In the genomic region with DNA sequence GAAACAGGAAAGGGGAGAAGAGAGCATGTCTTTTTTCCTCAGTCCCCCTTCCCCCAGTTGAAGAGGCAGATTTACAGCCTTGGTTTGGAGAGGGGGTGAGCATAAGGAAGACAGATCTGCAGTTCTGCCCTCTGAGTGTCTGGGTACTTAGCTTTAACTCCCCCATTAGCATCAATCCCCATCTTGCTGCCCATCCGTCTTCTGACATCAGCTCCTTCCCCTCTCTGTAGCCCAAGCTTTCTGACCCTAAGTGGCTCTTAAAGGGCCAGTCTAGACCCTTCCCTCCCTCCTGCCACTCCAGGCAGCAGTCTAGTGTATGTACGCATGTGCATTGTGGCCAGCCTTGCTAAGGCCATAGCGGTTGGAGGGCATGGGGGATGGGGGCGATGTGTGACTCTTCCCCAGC, we compare ENCODE assay signal across 15 cellular contexts. TPM values are rescaled to one million over a fixed set of nuclear protein-coding genes. Genes with fewer than 3 reads are reported as not detected.
DNase-seq lines count a peak whose midpoint lies in the region; TF ChIP-seq lines count a peak whose summit lies in the region.
"Had no signal": no experiment of that assay in that cellular context is flagged by ENCODE, and none has a peak within 500 bp of the region (broad histone marks: within the 10 kb centered on the region; RNA-seq: fewer than 3 reads in every experiment).

No MANE protein-coding gene starts in this region.

- H3K4me3 ChIP-seq in BLaER1 treated with 17β-estradiol and CSF1 and Interleukin-3, amounts not matched to agents 10 nM and 100 nM, result peak overlapping the region in 1 of 10 experiments; percentile 99; a peak in 1 of 20 replicates
- H3K4me3 ChIP-seq in HUES6 (ENCODE audit: low read depth, low read length), result peak overlapping the region; percentile 83
- H3K4me3 ChIP-seq: pancreas had no signal

- H3K9me3 ChIP-seq in BLaER1 treated with 17β-estradiol and CSF1 and Interleukin-3, amounts not matched to agents 10 nM and 100 nM (replicated peaks in 1 of 11), result no peaks in the 10 kb centered on the region
- no peaks in the 10 kb centered on the region for H3K9me3 ChIP-seq in HUES6 (ENCODE audit: control insufficient read depth, insufficient read depth, low read depth, low read length)
- H3K9me3 ChIP-seq: pancreas had no signal

- H3K27ac ChIP-seq in BLaER1 treated with 17β-estradiol and CSF1 and Interleukin-3, amounts not matched to agents 10 nM and 100 nM, result peak overlapping the region in 4 of 11 experiments; percentile 91 to 96 (median 93); a peak in 5 of 22 replicates
- peak overlapping the region; percentile 45; the same call in 1 of the 2 replicates for H3K27ac ChIP-seq in HUES6 (ENCODE audit: low read depth, low read length)

- peaks cover 0 to 59% (median 5%) of the 10 kb centered on the region in 11 experiments; a peak in 13 of 22 replicates for H4K20me1 ChIP-seq in BLaER1 treated with 17β-estradiol and CSF1 and Interleukin-3, amounts not matched to agents 10 nM and 100 nM

- H3K27me3 ChIP-seq in BLaER1 treated with 17β-estradiol and CSF1 and Interleukin-3, amounts not matched to agents 10 nM and 100 nM, result no peaks in the 10 kb centered on the region
- H3K27me3 ChIP-seq in HUES6 (ENCODE audit: control insufficient read depth, insufficient read depth, low read length), result no peaks in the 10 kb centered on the region
- H3K27me3 ChIP-seq: pancreas had no signal

- peak overlapping the region; percentile 85 to 100 (median 97); a peak in 20 of 22 replicates for H3K4me2 ChIP-seq in BLaER1 treated with 17β-estradiol and CSF1 and Interleukin-3, amounts not matched to agents 10 nM and 100 nM

- H3K27ac Mint-ChIP-seq in activated T-helper 2 cell treated with anti-CD3 and anti-CD28 coated beads, Interferon-gamma antibody, Interleukin-2, Interleukin-4, amounts not matched to agents 10 μg/mL and 5 μg/mL and 100 μg/mL, durations not matched to agents 14 hours and 24 hours and 36 hours, result peak overlapping the region; percentile 52
- no peak overlapping the region for H3K27ac Mint-ChIP-seq in nephron
- H3K27ac Mint-ChIP-seq: brain had no signal

- POLR2A ChIA-PET in GM10248 (lab: Yijun Ruan, JAX), result interaction anchor here (1.6 kb wide), 1 partner anchor 65 kb away, joined by 5 read pairs; no protein-coding TSS in a partner anchor

- peaks cover 0 to 43% (median 12%) of the 10 kb centered on the region in 11 experiments; a peak in 18 of 22 replicates for H3K36me3 ChIP-seq in BLaER1 treated with 17β-estradiol and CSF1 and Interleukin-3, amounts not matched to agents 10 nM and 100 nM
- H3K36me3 ChIP-seq in HUES6 (ENCODE audit: control insufficient read depth, insufficient read depth, low read length), result no peaks in the 10 kb centered on the region
- H3K36me3 ChIP-seq: pancreas had no signal

- no peaks in the 10 kb centered on the region for H3K27me3 Mint-ChIP-seq in activated T-helper 2 cell treated with anti-CD3 and anti-CD28 coated beads, Interferon-gamma antibody, Interleukin-2, Interleukin-4, amounts not matched to agents 10 μg/mL and 5 μg/mL and 100 μg/mL, durations not matched to agents 14 hours and 24 hours and 36 hours (ENCODE audit: low read depth)
- peaks cover 4% of the 10 kb centered on the region for H3K27me3 Mint-ChIP-seq in nephron (ENCODE audit: low read depth)
- H3K27me3 Mint-ChIP-seq: brain; CD4-positive, alpha-beta memory T cell had no signal

- intact Hi-C loops in activated T-helper 2 cell treated with anti-CD3 and anti-CD28 coated beads, Interferon-gamma antibody, Interleukin-2, Interleukin-4, amounts not matched to agents 10 μg/mL and 5 μg/mL and 100 μg/mL, durations not matched to agents 14 hours and 24 hours and 36 hours (cut with micrococcal nuclease), result no loop called here

- H3K4me3 Mint-ChIP-seq in activated T-helper 2 cell treated with anti-CD3 and anti-CD28 coated beads, Interferon-gamma antibody, Interleukin-2, Interleukin-4, amounts not matched to agents 10 μg/mL and 5 μg/mL and 100 μg/mL, durations not matched to agents 14 hours and 24 hours and 36 hours (ENCODE audit: low read depth), result no peak overlapping the region
- peak overlapping the region; percentile 63 to 70 (median 64) for H3K4me3 Mint-ChIP-seq in nephron
- H3K4me3 Mint-ChIP-seq: CD4-positive, alpha-beta memory T cell had no signal

- H3K9ac ChIP-seq in BLaER1 treated with 17β-estradiol and CSF1 and Interleukin-3, amounts not matched to agents 10 nM and 100 nM, result peak overlapping the region in 5 of 11 experiments; percentile 84 to 92 (median 87); a peak in 7 of 22 replicates
- peak overlapping the region; percentile 28 for H3K9ac ChIP-seq in HUES6 (ENCODE audit: low read length)

- no peaks in the 10 kb centered on the region for H3K9me3 Mint-ChIP-seq in activated T-helper 2 cell treated with anti-CD3 and anti-CD28 coated beads, Interferon-gamma antibody, Interleukin-2, Interleukin-4, amounts not matched to agents 10 μg/mL and 5 μg/mL and 100 μg/mL, durations not matched to agents 14 hours and 24 hours and 36 hours
- H3K9me3 Mint-ChIP-seq in nephron, result no peaks in the 10 kb centered on the region
- H3K9me3 Mint-ChIP-seq: CD4-positive, alpha-beta memory T cell; immature natural killer cell had no signal

- H3K4me1 Mint-ChIP-seq in activated T-helper 2 cell treated with anti-CD3 and anti-CD28 coated beads, Interferon-gamma antibody, Interleukin-2, Interleukin-4, amounts not matched to agents 10 μg/mL and 5 μg/mL and 100 μg/mL, durations not matched to agents 14 hours and 24 hours and 36 hours (ENCODE audit: low read depth), result peaks cover 23% of the 10 kb centered on the region
- H3K4me1 Mint-ChIP-seq in nephron, result peaks cover 29% of the 10 kb centered on the region
- H3K4me1 Mint-ChIP-seq: brain had no signal

- DNase-seq in activated T-helper 2 cell treated with anti-CD3 and anti-CD28 coated beads, Interferon-gamma antibody, Interleukin-2, Interleukin-4, amounts not matched to agents 10 μg/mL and 5 μg/mL and 100 μg/mL, durations not matched to agents 14 hours and 24 hours and 36 hours (ENCODE audit: low spot score), result no peak
- no peak for DNase-seq in stimulated activated CD4-positive, alpha-beta T cell treated with anti-CD3 and anti-CD28 coated beads, Interleukin-1b, Interleukin-23, amount 100 ng/mL, for 48 hours
- no peak for DNase-seq in GM10248 (ENCODE audit: extremely low spot score)
- DNase-seq in GOT3 (lab: John Stamatoyannopoulos, UW), result no peak
- DNase-seq in GM20000 (ENCODE audit: low spot score), result no peak
- DNase-seq: activated CD8-positive, alpha-beta memory T cell treated with anti-CD3 and anti-CD28 coated beads, Interleukin-2, amount 50 U/mL, for 48 hours; CD4-positive, alpha-beta memory T cell; immature natural killer cell; pancreas; stimulated activated CD4-positive, alpha-beta T cell treated with anti-CD3 and anti-CD28 coated beads, Interleukin-4, amount 100 ng/mL, for 4 hours had no signal

- H3K4me1 ChIP-seq in BLaER1 treated with 17β-estradiol and CSF1 and Interleukin-3, amounts not matched to agents 10 nM and 100 nM, result peaks cover 43 to 86% (median 63%) of the 10 kb centered on the region in 10 experiments
- peaks cover 69% of the 10 kb centered on the region for H3K4me1 ChIP-seq in HUES6 (ENCODE audit: control insufficient read depth, insufficient read depth, low read length)

- H3K36me3 Mint-ChIP-seq in activated T-helper 2 cell treated with anti-CD3 and anti-CD28 coated beads, Interferon-gamma antibody, Interleukin-2, Interleukin-4, amounts not matched to agents 10 μg/mL and 5 μg/mL and 100 μg/mL, durations not matched to agents 14 hours and 24 hours and 36 hours (ENCODE audit: low read depth), result peaks cover 7% of the 10 kb centered on the region
- H3K36me3 Mint-ChIP-seq in nephron (ENCODE audit: low read depth), result no peaks in the 10 kb centered on the region
- H3K36me3 Mint-ChIP-seq: brain had no signal

- TF ChIP-seq CTCF in nephron (IDR thresholded peaks at IDR 0.05; ENCODE audit: unreplicated experiment in 3 of 3), result no peak
- no peak for TF ChIP-seq CTCF in GM10248 (IDR thresholded peaks at IDR 0.05; ENCODE audit: control extremely low read depth, extremely low read depth, low read depth, missing control alignments)
- no peak for TF ChIP-seq CTCF in GM20000 (IDR thresholded peaks at IDR 0.05; ENCODE audit: extremely low read depth, missing control alignments)

- CTCF ChIA-PET in GM10248 (lab: Yijun Ruan, JAX), result interaction anchor here (0.9 to 8.6 kb wide), 16 partner anchors 10 to 149 kb away, joined by 3 to 74 read pairs (median 6); a partner anchor contains a TSS

RNA-seq across cellular contexts. Expression of a gene that starts 7.3 kb away (rescaled TPM):
- 1.8 and 2.3 TPM in 2 replicates for total RNA-seq in activated T-helper 2 cell treated with anti-CD3 and anti-CD28 coated beads, Interferon-gamma antibody, Interleukin-2, Interleukin-4, amounts not matched to agents 10 μg/mL and 5 μg/mL and 100 μg/mL, durations not matched to agents 14 hours and 24 hours and 36 hours

RNA-seq across cellular contexts. Expression of a gene that starts 27.6 kb away (rescaled TPM):
- 0.60 and 0.78 TPM in 2 replicates for total RNA-seq in activated T-helper 2 cell treated with anti-CD3 and anti-CD28 coated beads, Interferon-gamma antibody, Interleukin-2, Interleukin-4, amounts not matched to agents 10 μg/mL and 5 μg/mL and 100 μg/mL, durations not matched to agents 14 hours and 24 hours and 36 hours

RNA-seq across cellular contexts. Expression of a gene that starts 32.0 kb away (rescaled TPM):
- 108 and 109 TPM in 2 replicates for total RNA-seq in activated T-helper 2 cell treated with anti-CD3 and anti-CD28 coated beads, Interferon-gamma antibody, Interleukin-2, Interleukin-4, amounts not matched to agents 10 μg/mL and 5 μg/mL and 100 μg/mL, durations not matched to agents 14 hours and 24 hours and 36 hours

RNA-seq across cellular contexts. Expression of a gene that starts 56.1 kb away (rescaled TPM):
- total RNA-seq in activated T-helper 2 cell treated with anti-CD3 and anti-CD28 coated beads, Interferon-gamma antibody, Interleukin-2, Interleukin-4, amounts not matched to agents 10 μg/mL and 5 μg/mL and 100 μg/mL, durations not matched to agents 14 hours and 24 hours and 36 hours, result not detected in 2 replicates
- total RNA-seq: CD4-positive, alpha-beta memory T cell; esophagus mucosa had no signal
